In the genomic region with DNA sequence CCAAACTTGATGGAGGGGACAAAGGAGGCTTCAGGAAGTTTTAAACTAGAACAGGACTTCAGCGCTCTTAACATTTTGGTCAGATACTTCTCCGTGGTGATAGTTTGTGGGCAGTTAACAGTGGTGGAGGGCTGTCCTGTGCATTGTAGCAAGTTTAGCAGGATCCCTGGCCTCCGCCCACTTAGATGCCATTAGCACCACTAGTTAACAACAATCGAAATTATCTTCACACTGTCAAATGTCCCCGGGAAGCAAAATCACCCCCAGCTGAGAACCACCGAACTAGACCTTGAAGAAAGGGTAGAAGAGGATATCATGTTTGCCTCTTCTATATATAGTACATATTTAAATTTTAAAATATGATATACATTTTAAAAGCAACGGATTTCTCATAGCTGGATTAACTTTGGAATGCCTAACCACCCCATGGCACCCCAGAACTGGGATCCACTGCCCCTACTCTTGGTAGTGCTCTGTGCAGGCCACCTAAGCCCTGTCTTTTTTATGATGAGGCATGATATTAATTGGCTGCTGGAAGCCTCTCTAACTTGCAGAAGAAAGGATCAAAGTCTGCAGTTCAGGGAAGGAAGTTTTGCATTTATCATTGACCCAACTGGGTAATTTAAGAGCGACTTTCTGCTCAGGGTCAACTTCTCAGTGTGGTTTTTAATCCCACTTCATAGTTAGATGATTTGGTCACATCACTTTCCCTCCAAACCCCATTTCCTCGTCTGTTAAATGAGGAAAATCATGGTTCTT, we compare ENCODE assay signal across 24 cellular contexts. TPM values are rescaled to one million over a fixed set of nuclear protein-coding genes. Genes with fewer than 3 reads are reported as not detected.
A peak's percentile ranks its signal among the peaks of the same experiment; 100 is the strongest.
DNase-seq lines count a peak whose midpoint lies in the region; ATAC-seq, FAIRE-seq and TF ChIP-seq lines count a peak whose summit lies in the region.
"Had no signal": no experiment of that assay in that cellular context is flagged by ENCODE, and none has a peak within 500 bp of the region (broad histone marks: within the 10 kb centered on the region; RNA-seq: fewer than 3 reads in every experiment).

No MANE protein-coding gene starts in this region.

- intact Hi-C loops in GM12878 (cut with micrococcal nuclease; ENCODE audit: unreplicated experiment), result no loop called here
- intact Hi-C loops in ovary (cut with DNase I), result no loop called here

- BruUV-seq in GM12878 (replicated peaks; lab: Mats Ljungman, UMichigan), result no TSS peak

- H3K27me3 Mint-ChIP-seq in natural killer cell treated with Interleukin-12 subunit alpha and Interleukin-12 subunit beta and Interleukin-15 and Interleukin-18, amount 100 ng/mL, for 72 hours, result no peaks in the 10 kb centered on the region
- H3K27me3 Mint-ChIP-seq: activated B cell treated with CpG ODN at 0.5 μM for 24 hours; activated CD4-positive, alpha-beta memory T cell treated with anti-CD3 and anti-CD28 coated beads, Interleukin-2, amount 10 ng/mL, durations not matched to agents 7 days and 5 days; activated naive CD4-positive, alpha-beta T cell treated with anti-CD3 and anti-CD28 coated beads, Interleukin-2, amount 50 U/mL, for 24 hours had no signal

- DNase-seq in GM12878 (ENCODE audit: low read depth, low spot score) (no peak), SHP77 (lab: John Stamatoyannopoulos, UW) (no peak), nucleus accumbens (lab: John Stamatoyannopoulos, UW) (no peak), ovary (no peak)
- DNase-seq in natural killer cell treated with Interleukin-12 subunit alpha and Interleukin-12 subunit beta and Interleukin-15 and Interleukin-18, amount 100 ng/mL, for 72 hours (ENCODE audit: low spot score), result no peak
- DNase-seq: activated B cell treated with CpG ODN at 0.5 μM for 24 hours; activated CD4-positive, alpha-beta memory T cell treated with anti-CD3 and anti-CD28 coated beads, Interleukin-2, amount 10 ng/mL, durations not matched to agents 7 days and 5 days; activated T-cell treated with anti-CD3 and anti-CD28 coated beads, Interleukin-2, amount 50 U/mL, for 48 hours; C1 segment of cervical spinal cord; effector CD8-positive, alpha-beta T cell; GOT3; midbrain; NCI-H1048; NCI-H1930; NCI-H345; retina; stimulated activated CD8-positive, alpha-beta memory T cell treated with anti-CD3 and anti-CD28 coated beads, Interleukin-4, amount 100 ng/mL, for 48 hours; substantia nigra had no signal

- H3K4me1 ChIP-seq in BLaER1 (peaks cover 77% of the 10 kb centered on the region), HEK293 (ENCODE audit: control insufficient read depth, insufficient read depth, low read length) (peaks cover 11% of the 10 kb centered on the region), GM12878 (ENCODE audit: control insufficient read depth, insufficient read depth, low read length) (peaks cover 30% of the 10 kb centered on the region), ovary (ENCODE audit: insufficient read depth) (no peaks in the 10 kb centered on the region)
- H3K4me1 ChIP-seq: vagina had no signal

- ATAC-seq in GM12878, result peak; percentile 21; the same call in 2 of the 3 replicates
- ATAC-seq in natural killer cell treated with Interleukin-12 subunit alpha and Interleukin-12 subunit beta and Interleukin-15 and Interleukin-18, amount 100 ng/mL, for 72 hours, result no peak
- no peak for ATAC-seq in esophagus mucosa

- TF ChIP-seq EP300 in GM12878 (IDR thresholded peaks at IDR 0.05; ENCODE audit: borderline replicate concordance in 1 of 2, control insufficient read depth in 1 of 2, low read depth in 2 of 2, low read length in 2 of 2) (no peak), ovary (IDR thresholded peaks at IDR 0.05) (no peak)

- TF ChIP-seq RAD21 in GM12878 (IDR thresholded peaks at IDR 0.05; ENCODE audit: insufficient read depth, low read depth, low read length), result no peak

- CTCF ChIA-PET in HEK293 (lab: Yijun Ruan, JAX), result interaction anchor here (3.9 kb wide), 1 partner anchor 10 kb away, joined by 23 read pairs; no protein-coding TSS in a partner anchor
- CTCF ChIA-PET in GM12878 (lab: Yijun Ruan, JAX), result no interaction called here

- H3K36me3 ChIP-seq in BLaER1, result peaks cover 89% of the 10 kb centered on the region
- H3K36me3 ChIP-seq in HEK293 (ENCODE audit: control insufficient read depth in 2 of 2, insufficient read depth in 1 of 2, low read length in 2 of 2), result peaks cover 3 to 29% of the 10 kb centered on the region in 2 experiments; a peak in 2 of 3 replicates
- peaks cover 3% of the 10 kb centered on the region in 2 experiments; a peak in 2 of 4 replicates for H3K36me3 ChIP-seq in GM12878 (ENCODE audit: control insufficient read depth in 2 of 2, insufficient read depth in 2 of 2, low read length in 1 of 2)
- no peaks in the 10 kb centered on the region for H3K36me3 ChIP-seq in ovary
- H3K36me3 ChIP-seq: vagina had no signal

- H3K4me2 ChIP-seq in BLaER1 (peak overlapping the region; percentile 32; the same call in 1 of the 2 replicates), GM12878 (ENCODE audit: control insufficient read depth, insufficient read depth) (peak overlapping the region; percentile 28)

- peaks cover 11% of the 10 kb centered on the region for H3K36me3 Mint-ChIP-seq in natural killer cell treated with Interleukin-12 subunit alpha and Interleukin-12 subunit beta and Interleukin-15 and Interleukin-18, amount 100 ng/mL, for 72 hours

- POLR2A ChIA-PET in HEK293 (lab: Yijun Ruan, JAX), result interaction anchor here (0.6 kb wide), 1 partner anchor 41 kb away, joined by 4 read pairs; no protein-coding TSS in a partner anchor
- POLR2A ChIA-PET in GM12878 (lab: Charles Lee), result no interaction called here

- no peak for TF ChIP-seq CTCF in HEK293 (tag by site-specific recombination; IDR thresholded peaks at IDR 0.05)
- no peak for TF ChIP-seq CTCF in GM12878 (IDR thresholded peaks at IDR 0.05 in 2 of 3, conservative IDR thresholded peaks at IDR 0.05 in 1 of 3; ENCODE audit: control insufficient read depth in 2 of 3, extremely low read depth in 1 of 3, insufficient read depth in 1 of 3, low read depth in 3 of 3, low read length in 3 of 3)
- no peak for TF ChIP-seq CTCF in ovary (IDR thresholded peaks at IDR 0.05)

- H3K4me3 ChIP-seq in BLaER1 (no peak overlapping the region), HEK293 (ENCODE audit: low read depth, low read length) (no peak overlapping the region), GM12878 (no peak overlapping the region), ovary (no peak overlapping the region)
- H3K4me3 ChIP-seq: SK-N-MC, vagina had no signal

- no peak overlapping the region for H3K9ac ChIP-seq in BLaER1
- H3K9ac ChIP-seq in GM12878 (ENCODE audit: control insufficient read depth, insufficient read depth, low read length), result no peak overlapping the region

- no peaks in the 10 kb centered on the region for H3K9me3 Mint-ChIP-seq in natural killer cell treated with Interleukin-12 subunit alpha and Interleukin-12 subunit beta and Interleukin-15 and Interleukin-18, amount 100 ng/mL, for 72 hours
- H3K9me3 Mint-ChIP-seq: activated B cell treated with CpG ODN at 0.5 μM for 24 hours; activated CD4-positive, alpha-beta memory T cell treated with anti-CD3 and anti-CD28 coated beads, Interleukin-2, amount 10 ng/mL, durations not matched to agents 7 days and 5 days; activated naive CD4-positive, alpha-beta T cell treated with anti-CD3 and anti-CD28 coated beads, Interleukin-2, amount 50 U/mL, for 24 hours had no signal

- H3K9me3 ChIP-seq in BLaER1 (peaks cover 14% of the 10 kb centered on the region), HEK293 (ENCODE audit: control insufficient read depth, insufficient read depth, low read depth, low read length) (no peaks in the 10 kb centered on the region), GM12878 (replicated peaks; ENCODE audit: control insufficient read depth, insufficient read depth, low read length) (no peaks in the 10 kb centered on the region), ovary (no peaks in the 10 kb centered on the region)
- H3K9me3 ChIP-seq: vagina had no signal

- H3K4me3 Mint-ChIP-seq in natural killer cell treated with Interleukin-12 subunit alpha and Interleukin-12 subunit beta and Interleukin-15 and Interleukin-18, amount 100 ng/mL, for 72 hours, result peak overlapping the region; percentile 29
- H3K4me3 Mint-ChIP-seq: activated B cell treated with CpG ODN at 0.5 μM for 24 hours; activated CD4-positive, alpha-beta memory T cell treated with anti-CD3 and anti-CD28 coated beads, Interleukin-2, amount 10 ng/mL, durations not matched to agents 7 days and 5 days; activated naive CD4-positive, alpha-beta T cell treated with anti-CD3 and anti-CD28 coated beads, Interleukin-2, amount 50 U/mL, for 24 hours had no signal

- no peak overlapping the region for H2AFZ ChIP-seq in GM12878 (ENCODE audit: control insufficient read depth, low read depth, low read length)

- H4K20me1 ChIP-seq in BLaER1 (peaks cover 100% of the 10 kb centered on the region), GM12878 (ENCODE audit: control insufficient read depth, insufficient read depth) (peaks cover 3% of the 10 kb centered on the region; the same call in 1 of the 2 replicates)

- peaks cover 60 to 64% of the 10 kb centered on the region in 2 donors for H3K4me1 Mint-ChIP-seq in natural killer cell treated with Interleukin-12 subunit alpha and Interleukin-12 subunit beta and Interleukin-15 and Interleukin-18, amount 100 ng/mL, for 72 hours (ENCODE audit: low read depth in 2 of 2)

- FAIRE-seq in GM12878 (lab: Jason Lieb, UNC), result no peak

- SMC1A ChIA-PET in GM12878 (lab: Charles Lee; ENCODE audit: uncharacterized antibody, unreplicated experiment), result interaction anchor here (0.7 to 3.9 kb wide), 4 partner anchors 8 to 16 kb away, joined by 3 to 30 read pairs (median 8); no protein-coding TSS in a partner anchor

- 60% methylated on average over 9 of the region's 9 CpGs for WGBS in GM12878 (ENCODE audit: insufficient coverage, insufficient replicate concordance, low lambda C conversion rate, missing lambda C conversion rate)
- 81 to 83% (median 83%) methylated on average over 9 of the region's 9 CpGs for WGBS in ovary, 3 donors

- peak overlapping the region; percentile 12 to 68 for H3K27ac Mint-ChIP-seq in natural killer cell treated with Interleukin-12 subunit alpha and Interleukin-12 subunit beta and Interleukin-15 and Interleukin-18, amount 100 ng/mL, for 72 hours
- H3K27ac Mint-ChIP-seq: activated B cell treated with CpG ODN at 0.5 μM for 24 hours; activated CD4-positive, alpha-beta memory T cell treated with anti-CD3 and anti-CD28 coated beads, Interleukin-2, amount 10 ng/mL, durations not matched to agents 7 days and 5 days; activated naive CD4-positive, alpha-beta T cell treated with anti-CD3 and anti-CD28 coated beads, Interleukin-2, amount 50 U/mL, for 24 hours had no signal

- in situ Hi-C loops in GM12878 (cut with MboI), result no loop called here

- RAD21 ChIA-PET in GM12878 (lab: Charles Lee; ENCODE audit: unreplicated experiment), result no interaction called here

- H3K27me3 ChIP-seq in BLaER1 (no peaks in the 10 kb centered on the region), GM12878 (replicated peaks in 1 of 2; ENCODE audit: control insufficient read depth in 2 of 2, insufficient read depth in 2 of 2, low read length in 1 of 2) (no peaks in the 10 kb centered on the region), ovary (no peaks in the 10 kb centered on the region)
- H3K27me3 ChIP-seq: vagina had no signal

- H3K27ac ChIP-seq in BLaER1 (0 out of 2 replicates have a peak overlapping the region, but pooled peaks have one; percentile 10), HEK293 (ENCODE audit: extremely low read depth, low read depth, low read length) (no peak overlapping the region), GM12878 (ENCODE audit: control insufficient read depth, insufficient read depth) (no peak overlapping the region; the same call in 1 of the 2 replicates), ovary (no peak overlapping the region)
- H3K27ac ChIP-seq: SK-N-MC, vagina had no signal

- TF ChIP-seq POLR2A in GM12878 (IDR thresholded peaks at IDR 0.05; ENCODE audit: low read depth, low read length) (no peak), ovary (IDR thresholded peaks at IDR 0.05) (no peak)

- H3K79me2 ChIP-seq in GM12878 (ENCODE audit: control insufficient read depth, insufficient read depth, low read length), result peaks cover 94% of the 10 kb centered on the region

RNA-seq across cellular contexts. Expression of a gene that starts 13.8 kb away (rescaled TPM):
- 10.0 and 11.7 TPM in 2 replicates for total RNA-seq in GM12878 (2013; cell fraction: nucleolus; rRNA removed)
- total RNA-seq in GM12878 (2014; rRNA removed) (5.1 and 5.9 TPM in 2 replicates), GM12878 (2014; rRNA removed; fragmentation: Illumina TruSeq; extraction: Trizol) (9.7 and 10.6 TPM in 2 replicates), GM12878 (2021) (15.8 and 16.8 TPM in 2 replicates), ovary (1 to 10 TPM in 6 of 7 donors, under 1 TPM in 1; 0.36 to 4.7 (median 2.7) TPM), esophagus mucosa (5.0 TPM)
- polyA plus RNA-seq in GM12878 (2011; ENCODE audit: low read depth), result 4.3 TPM
- polyA plus RNA-seq in GM12878 (2011; rRNA removed) (15.0 and 15.7 TPM in 2 replicates), GM12878 (2014; fragmentation: Illumina TruSeq; extraction: Trizol) (16.3 and 19.8 TPM in 2 replicates), GM12878 (2014; fragmentation: Nextera tagmentation; extraction: Ambion mirVana) (1 to 10 TPM; 5.3 to 6.6 TPM), GM12878 (2014; rRNA removed) (10.4 and 10.6 TPM in 2 replicates), GM12878 (2016; fragmentation: Nextera tagmentation; extraction: Ambion mirVana) (10 to 100 TPM; 10.7 to 12.0 TPM), ovary (1 to 10 TPM; 1.8 to 7.3 TPM)
- polyA plus RNA-seq in GM12878 (2011; cell fraction: cytosol; rRNA removed), result 7.8 and 8.9 TPM in 2 replicates
- polyA plus RNA-seq in GM12878 (2011; cell fraction: nucleus; rRNA removed), result 18.4 and 23.8 TPM in 2 replicates
- 5.5 and 5.7 TPM in 2 replicates for polyA plus RNA-seq in GM12878 (2012)
- 10.2 and 10.7 TPM in 2 replicates for polyA minus RNA-seq in GM12878 (2011; rRNA and poly(A)+ RNA removed)
- 4.5 and 6.0 TPM in 2 replicates for polyA minus RNA-seq in GM12878 (2011; cell fraction: cytosol; rRNA and poly(A)+ RNA removed)
- 5.1 and 8.8 TPM in 2 replicates for polyA minus RNA-seq in GM12878 (2011; cell fraction: nucleus; rRNA and poly(A)+ RNA removed)
- total RNA-seq in natural killer cell treated with Interleukin-12 subunit alpha and Interleukin-12 subunit beta and Interleukin-15 and Interleukin-18, amount 100 ng/mL, for 72 hours, result 10 to 100 TPM; 24.2 to 37.4 TPM
